Comparison of ENCODE assay signal across 8 cellular contexts in the genomic region with DNA sequence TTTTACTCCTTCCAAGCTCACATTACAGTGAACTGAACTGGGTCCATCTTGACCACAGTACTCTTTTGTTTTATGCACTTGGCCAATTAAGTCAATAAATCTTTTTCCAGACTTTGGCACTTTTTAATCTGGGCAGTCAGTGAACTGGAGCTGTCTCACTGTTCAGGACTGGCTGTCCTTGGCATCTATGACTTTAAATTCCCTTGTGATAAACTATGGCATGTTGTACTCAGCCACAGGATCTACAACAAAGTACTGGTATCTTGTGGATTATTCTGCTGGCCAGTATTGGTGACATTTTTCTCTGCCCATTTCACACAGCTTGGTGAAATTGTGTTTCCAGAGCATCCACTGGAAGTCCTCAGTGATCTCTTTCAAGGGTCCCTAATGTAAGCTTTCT.
"Had no signal": no experiment of that assay in that cellular context is flagged by ENCODE, and none has a peak within 500 bp of the region (broad histone marks: within the 10 kb centered on the region; RNA-seq: fewer than 3 reads in every experiment).

No MANE protein-coding gene starts in this region.

- H3K27ac ChIP-seq: GM23248, HL-60 had no signal

- DNase-seq: GM23248, GOT3, H7, HFFc6 had no signal

- ATAC-seq: HCT116, HepG2 had no signal

- H3K4me1 ChIP-seq: HAP-1 had no signal

- H3K4me3 ChIP-seq: GM23248, HAP-1 had no signal

- H3K36me3 ChIP-seq: HAP-1 had no signal
